ENCODE assay signal across 8 cellular contexts in the genomic region with DNA sequence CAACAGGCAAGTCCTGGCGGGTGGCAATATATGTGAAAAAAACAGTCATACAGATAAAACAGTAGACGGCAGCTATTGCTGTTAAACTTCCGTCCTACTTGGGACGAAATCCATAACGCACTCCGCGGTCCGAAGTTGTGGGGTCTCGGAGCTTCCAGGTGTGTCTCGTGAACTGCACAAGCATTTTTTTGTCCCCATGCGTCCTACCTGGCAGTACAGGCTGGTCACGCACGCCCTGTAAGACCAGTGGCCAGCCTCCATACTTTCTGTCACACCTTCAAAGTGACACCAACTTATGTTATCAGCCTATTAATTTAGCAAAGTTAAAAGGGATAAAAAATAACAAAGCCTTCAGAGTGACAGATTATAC. TPM values are rescaled to one million over a fixed set of nuclear protein-coding genes. Genes with fewer than 3 reads are reported as not detected.
DNase-seq lines count a peak whose midpoint lies in the region; ATAC-seq and TF ChIP-seq lines count a peak whose summit lies in the region.

No MANE protein-coding gene starts in this region.

- DNase-seq in endothelial cell (ENCODE audit: low spot score) (no peak), renal cortical epithelial cell (ENCODE audit: low read depth) (peak; percentile 41), G401 (ENCODE audit: low spot score) (no peak), NOMO-1 treated with DMSO at 0.1 percent for 48 hours (lab: John Stamatoyannopoulos, UW; ENCODE audit: unreplicated experiment) (no peak), posterior vena cava (ENCODE audit: low spot score) (no peak)
- no peak for DNase-seq in stimulated activated CD4-positive, alpha-beta T cell treated with anti-CD3 and anti-CD28 coated beads, Interleukin-4, amount 100 ng/mL, for 1 hour

- TF ChIP-seq CTCF in endothelial cell (IDR thresholded peaks at IDR 0.05; ENCODE audit: unreplicated experiment) = no peak

- intact Hi-C loops in posterior vena cava (cut with DNase I) = loop anchor here in 1 of 2 donors (5.0 kb wide), 2 partner anchors 133 to 183 kb away; partner anchors contain the start of gene IL9

- ATAC-seq in GM19023 (IDR thresholded peaks at IDR 0.05; ENCODE audit: unreplicated experiment) (peak; percentile 4), HG03432 (IDR thresholded peaks at IDR 0.05; ENCODE audit: unreplicated experiment) (peak; percentile 24)

- H3K36me3 Mint-ChIP-seq in endothelial cell (ENCODE audit: low read depth, unreplicated experiment) = peaks cover 3% of the 10 kb centered on the region

- H3K27ac Mint-ChIP-seq in endothelial cell (ENCODE audit: unreplicated experiment) = peak overlapping the region; percentile 67

- H3K27me3 Mint-ChIP-seq in endothelial cell (ENCODE audit: unreplicated experiment) = peaks cover 12% of the 10 kb centered on the region

- no peaks in the 10 kb centered on the region for H3K9me3 Mint-ChIP-seq in endothelial cell (ENCODE audit: unreplicated experiment)

- peak overlapping the region; percentile 90 for H3K4me3 Mint-ChIP-seq in endothelial cell (ENCODE audit: unreplicated experiment)

- in situ Hi-C loops in G401 (cut with HindIII; ENCODE audit: low sequenced_read_pairs) = no loop called here

- peaks cover 3% of the 10 kb centered on the region for H3K4me1 Mint-ChIP-seq in endothelial cell (ENCODE audit: unreplicated experiment)

RNA-seq across cellular contexts. Expression of gene TGFBI, which starts 51.3 kb away (rescaled TPM):
- total RNA-seq in endothelial cell (ENCODE audit: unreplicated experiment) = 27.9 TPM
- total RNA-seq in renal cortical epithelial cell = 468 and 692 TPM in 2 replicates
- total RNA-seq in G401 (2014; rRNA removed; shearing (Covaris generic)) = 0.18 TPM in 1 of 2 replicates, not detected in the other
- total RNA-seq in posterior vena cava = 100 to 1,000 TPM; 173 to 286 TPM

RNA-seq across cellular contexts. Expression of gene SMAD5, which starts 52.5 kb away (rescaled TPM):
- 68.5 TPM for total RNA-seq in endothelial cell (ENCODE audit: unreplicated experiment)
- 39.4 and 59.6 TPM in 2 replicates for total RNA-seq in renal cortical epithelial cell
- total RNA-seq in G401 (2014; rRNA removed; shearing (Covaris generic)) = 28.9 and 42.3 TPM in 2 replicates
- 10 to 100 TPM; 71.0 to 79.2 TPM for total RNA-seq in posterior vena cava

Comparison
In these comparisons a context has a peak if more than half of its experiments do, and no peak if none do; other contexts are left out.
1. RNA of gene TGFBI, which starts 51.3 kb away (total RNA-seq): 468 to 692 TPM in renal cortical epithelial cell, 173 to 286 TPM in posterior vena cava and 27.9 TPM in endothelial cell (single experiment); 0.18 TPM in G401; every median in the first group is over 10 times any median in the second.